Comparison of ENCODE assay signal across 17 cellular contexts in the genomic region with DNA sequence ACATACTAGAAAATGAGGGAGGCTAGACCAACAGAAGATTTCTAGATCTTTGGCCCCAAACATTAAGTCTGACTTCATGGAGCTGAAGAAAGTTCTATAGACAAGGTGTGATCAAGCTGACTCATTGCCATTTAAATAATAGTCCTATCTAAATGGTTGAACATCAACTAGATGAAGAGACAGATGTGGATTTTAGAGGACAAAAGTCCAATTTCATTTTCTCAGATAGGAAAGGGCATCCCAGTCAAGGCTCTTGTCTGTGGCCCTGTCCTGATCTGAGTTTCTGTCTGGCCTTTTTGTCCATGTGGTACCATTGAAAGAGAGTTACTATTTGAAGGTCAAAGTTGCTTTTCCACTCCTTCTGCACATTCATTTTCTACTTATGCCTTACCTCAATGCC.
DNase-seq lines count a peak whose midpoint lies in the region; ATAC-seq and TF ChIP-seq lines count a peak whose summit lies in the region.
"Had no signal": no experiment of that assay in that cellular context is flagged by ENCODE, and none has a peak within 500 bp of the region (broad histone marks: within the 10 kb centered on the region; RNA-seq: fewer than 3 reads in every experiment).

No MANE protein-coding gene starts in this region.

- CTCF ChIA-PET in MCF 10A (lab: Yijun Ruan, JAX) = interaction anchor here (0.7 to 2.0 kb wide), 6 partner anchors 23 to 188 kb away, joined by 3 to 8 read pairs (median 3); no protein-coding TSS in a partner anchor
- CTCF ChIA-PET in CD4-positive, alpha-beta T cell (lab: Charles Lee) = no interaction called here

- no peaks in the 10 kb centered on the region for H3K36me3 ChIP-seq in breast epithelium
- no peaks in the 10 kb centered on the region for H3K36me3 ChIP-seq in hepatocyte (replicated peaks; ENCODE audit: insufficient read depth, low read depth)
- H3K36me3 ChIP-seq in osteoblast (ENCODE audit: insufficient read depth, low read length) = no peaks in the 10 kb centered on the region

- peaks cover 39% of the 10 kb centered on the region for H3K4me1 Mint-ChIP-seq in MCF 10A (ENCODE audit: insufficient read depth, unreplicated experiment)
- peaks cover 43% of the 10 kb centered on the region for H3K4me1 Mint-ChIP-seq in CD4-positive, alpha-beta T cell (ENCODE audit: low read depth)

- H4K20me1 ChIP-seq in hepatocyte (ENCODE audit: insufficient read depth, poor library complexity, severe bottlenecking) = peaks cover 16% of the 10 kb centered on the region
- H4K20me1 ChIP-seq in osteoblast (ENCODE audit: insufficient read depth, low read length) = peaks cover 4% of the 10 kb centered on the region

- no peak overlapping the region for H3K4me3 ChIP-seq in breast epithelium
- H3K4me3 ChIP-seq in hepatocyte = no peak overlapping the region
- no peak overlapping the region for H3K4me3 ChIP-seq in osteoblast (ENCODE audit: insufficient read depth, low read length)

- H3K27ac ChIP-seq in breast epithelium (no peak overlapping the region), hepatocyte (peak overlapping the region; percentile 26), osteoblast (ENCODE audit: low read depth, low read length) (peak overlapping the region; percentile 3)
- H3K27ac ChIP-seq in CD4-positive, alpha-beta T cell (ENCODE audit: low read depth, low read length) = no peak overlapping the region

- TF ChIP-seq CTCF in MCF 10A (IDR thresholded peaks at IDR 0.05; ENCODE audit: unreplicated experiment) (no peak), breast epithelium (IDR thresholded peaks at IDR 0.05) (no peak), hepatocyte (IDR thresholded peaks at IDR 0.05; ENCODE audit: poor library complexity) (no peak), osteoblast (IDR thresholded peaks at IDR 0.05; ENCODE audit: extremely low read depth, low read depth, low read length) (no peak)
- no peak for TF ChIP-seq CTCF in CD4-positive, alpha-beta T cell (IDR thresholded peaks at IDR 0.05)

- H2AFZ ChIP-seq in hepatocyte (no peak overlapping the region), osteoblast (ENCODE audit: low read length) (no peak overlapping the region)

- BruUV-seq in MCF 10A (replicated peaks; lab: Mats Ljungman, UMichigan) = no TSS peak

- intact Hi-C loops in MCF 10A (cut with micrococcal nuclease) = no loop called here
- intact Hi-C loops in breast epithelium (cut with DNase I; ENCODE audit: low total_unique reads) = no loop called here
- intact Hi-C loops in CD4-positive, alpha-beta T cell (cut with DNase I, micrococcal nuclease) = no loop called here

- no peak for DNase-seq in MCF 10A (ENCODE audit: unreplicated experiment)
- DNase-seq in breast epithelium (ENCODE audit: low spot score in 2 of 2) = no peak
- no peak for DNase-seq in hepatocyte (ENCODE audit: low spot score)
- no peak for DNase-seq in osteoblast (ENCODE audit: insufficient read length, low spot score, missing footprints)
- DNase-seq in amygdala (lab: John Stamatoyannopoulos, UW) = no peak
- DNase-seq in CD4-positive, alpha-beta T cell = no peak
- no peak for DNase-seq in DMS 273 (lab: John Stamatoyannopoulos, UW; ENCODE audit: unreplicated experiment)
- DNase-seq: 8988T, C1 segment of cervical spinal cord, Calu3, DND-41, GDM1, NCI-H1417, NCI-H2081, NCI-H524 had no signal

- H3K9me2 ChIP-seq in hepatocyte (replicated peaks; ENCODE audit: insufficient read depth) = no peaks in the 10 kb centered on the region

- H3K4me2 ChIP-seq in hepatocyte = no peak overlapping the region
- H3K4me2 ChIP-seq in osteoblast (ENCODE audit: insufficient read depth, low read length) = no peak overlapping the region

- TF ChIP-seq POLR2A in breast epithelium (IDR thresholded peaks at IDR 0.05) = no peak

- H3K36me3 Mint-ChIP-seq in MCF 10A (ENCODE audit: insufficient read depth, unreplicated experiment) = peaks cover 5% of the 10 kb centered on the region
- H3K36me3 Mint-ChIP-seq in CD4-positive, alpha-beta T cell (ENCODE audit: low read depth) = peaks cover 22% of the 10 kb centered on the region

- POLR2A ChIA-PET in MCF 10A (lab: Yijun Ruan, JAX) = interaction anchor here (0.8 to 10.4 kb wide), 8 partner anchors 9 to 73 kb away, joined by 3 to 92 read pairs (median 4); a partner anchor contains a TSS
- POLR2A ChIA-PET in CD4-positive, alpha-beta T cell (lab: Charles Lee) = no interaction called here

- peaks cover 92% of the 10 kb centered on the region for H3K79me2 ChIP-seq in hepatocyte
- H3K79me2 ChIP-seq in osteoblast (ENCODE audit: insufficient read depth, low read length) = peaks cover 34% of the 10 kb centered on the region

- no peaks in the 10 kb centered on the region for H3K27me3 ChIP-seq in breast epithelium
- no peaks in the 10 kb centered on the region for H3K27me3 ChIP-seq in hepatocyte
- H3K27me3 ChIP-seq in osteoblast (ENCODE audit: insufficient read depth, low read length) = no peaks in the 10 kb centered on the region
- no peaks in the 10 kb centered on the region for H3K27me3 ChIP-seq in CD4-positive, alpha-beta T cell (ENCODE audit: control insufficient read depth, insufficient read depth, low read length)

- no peaks in the 10 kb centered on the region for H3K9me3 Mint-ChIP-seq in MCF 10A (ENCODE audit: unreplicated experiment)
- H3K9me3 Mint-ChIP-seq in CD4-positive, alpha-beta T cell = no peaks in the 10 kb centered on the region

- no peaks in the 10 kb centered on the region for H3K9me3 ChIP-seq in breast epithelium
- H3K9me3 ChIP-seq in hepatocyte (ENCODE audit: low read depth) = no peaks in the 10 kb centered on the region
- H3K9me3 ChIP-seq in osteoblast (ENCODE audit: low read depth, low read length) = no peaks in the 10 kb centered on the region
- H3K9me3 ChIP-seq in CD4-positive, alpha-beta T cell (ENCODE audit: control insufficient read depth, low read length) = no peaks in the 10 kb centered on the region

- H3K4me1 ChIP-seq in breast epithelium = peaks cover 0 to 6% of the 10 kb centered on the region in 2 donors
- H3K4me1 ChIP-seq in hepatocyte (ENCODE audit: insufficient read depth) = peaks cover 18% of the 10 kb centered on the region
- H3K4me1 ChIP-seq in osteoblast (ENCODE audit: insufficient read depth, low read length) = peaks cover 33% of the 10 kb centered on the region

- no peak for ATAC-seq in HG03457 (IDR thresholded peaks at IDR 0.05; ENCODE audit: unreplicated experiment)
- no peak for ATAC-seq in CD4-positive, alpha-beta T cell (ENCODE audit: poor library complexity)

- H3K27me3 Mint-ChIP-seq in MCF 10A (ENCODE audit: insufficient read depth, unreplicated experiment) = no peaks in the 10 kb centered on the region
- no peaks in the 10 kb centered on the region for H3K27me3 Mint-ChIP-seq in CD4-positive, alpha-beta T cell
- H3K27me3 Mint-ChIP-seq: IgD-negative memory B cell had no signal

- H3K27ac Mint-ChIP-seq in MCF 10A (ENCODE audit: low read depth, unreplicated experiment) = peak overlapping the region; percentile 83
- no peak overlapping the region for H3K27ac Mint-ChIP-seq in CD4-positive, alpha-beta T cell
- H3K27ac Mint-ChIP-seq: IgD-negative memory B cell had no signal

- no peak overlapping the region for H3K4me3 Mint-ChIP-seq in MCF 10A (ENCODE audit: unreplicated experiment)
- H3K4me3 Mint-ChIP-seq in CD4-positive, alpha-beta T cell = no peak overlapping the region
- H3K4me3 Mint-ChIP-seq: IgD-negative memory B cell had no signal

Comparison
In these comparisons a context has a peak if more than half of its experiments do, and no peak if none do; other contexts are left out.
1. H3K27ac ChIP-seq: peak in hepatocyte (single experiment) and osteoblast (single experiment); none in breast epithelium (0 of 2) and CD4-positive, alpha-beta T cell (single experiment).